ENCODE assay signal across 18 cellular contexts in the genomic region with DNA sequence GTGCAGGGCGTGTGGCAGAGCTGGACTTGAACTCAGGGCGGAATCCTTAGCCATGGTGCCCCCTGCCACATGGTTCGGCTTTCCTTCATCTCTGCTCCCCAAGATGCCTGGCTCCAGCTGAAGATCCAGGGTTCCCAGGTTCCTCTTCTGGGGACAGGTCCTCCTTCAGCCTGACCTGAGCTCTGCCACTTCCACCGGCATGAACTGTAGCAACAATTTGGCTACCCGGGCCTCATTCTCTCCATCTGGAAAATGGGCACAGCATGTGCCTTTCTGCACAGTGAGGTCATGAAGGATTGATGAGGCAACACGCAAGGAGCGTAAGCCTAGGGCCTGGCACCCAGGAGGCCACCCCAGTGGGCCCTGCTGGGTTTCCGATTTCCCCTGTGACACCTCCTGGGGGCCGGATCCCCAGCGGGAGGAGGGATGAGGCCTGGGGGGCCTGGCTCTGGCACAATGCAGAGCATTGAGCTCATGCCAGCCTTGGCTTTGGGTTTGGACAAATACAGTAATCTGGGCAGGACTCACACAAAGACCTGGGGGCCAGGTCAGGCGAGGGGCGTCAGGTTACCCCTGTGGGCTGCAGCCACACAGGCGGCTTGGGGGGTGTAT.
"Had no signal": no experiment of that assay in that cellular context is flagged by ENCODE, and none has a peak within 500 bp of the region (broad histone marks: within the 10 kb centered on the region; RNA-seq: fewer than 3 reads in every experiment).

No MANE protein-coding gene starts in this region.

- H3K9me3 ChIP-seq: esophagus squamous epithelium, gastroesophageal sphincter, left lung, sigmoid colon, stomach, thoracic aorta, transverse colon had no signal

- H3K36me3 ChIP-seq: esophagus squamous epithelium, gastroesophageal sphincter, left lung, sigmoid colon, stomach, thoracic aorta, transverse colon had no signal

- FAIRE-seq: colon had no signal

- DNase-seq: dermis blood vessel endothelial cell; esophagus squamous epithelium; foreskin fibroblast; glutamatergic neuron; islet precursor cell; left lung; naive B cell; sigmoid colon; stimulated activated CD4-positive, alpha-beta T cell treated with anti-CD3 and anti-CD28 coated beads, Interleukin-2, amount 100 ng/mL, for 24 hours; stimulated activated naive CD4-positive, alpha-beta T cell; stomach; substantia nigra; transverse colon had no signal

- H3K4me3 ChIP-seq: esophagus squamous epithelium, gastroesophageal sphincter, left lung, lung, sigmoid colon, skin epidermis, stomach, thoracic aorta, transverse colon had no signal

- H3K27me3 ChIP-seq: esophagus squamous epithelium, gastroesophageal sphincter, left lung, sigmoid colon, stomach, transverse colon had no signal

- H3K27ac ChIP-seq: esophagus squamous epithelium, gastroesophageal sphincter, sigmoid colon, stomach, thoracic aorta, transverse colon had no signal

- ATAC-seq: gastroesophageal sphincter, left lung had no signal
